8 cellular contexts compared by ENCODE assay signal in genomic region chr20:45322952-45323383, GRCh38. TPM values are rescaled to one million over a fixed set of nuclear protein-coding genes. Genes with fewer than 3 reads are reported as not detected.
DNase-seq lines count a peak whose midpoint lies in the region; ATAC-seq and FAIRE-seq lines count a peak whose summit lies in the region.

No MANE protein-coding gene starts in this region.

- DNase-seq in SK-N-DZ (ENCODE audit: low spot score) (peak; percentile 76), germinal center (ENCODE audit: low spot score) (peak; percentile 48), small intestine (peak; percentile 77)

- no peaks in the 10 kb centered on the region for H3K27me3 ChIP-seq in BLaER1
- no peaks in the 10 kb centered on the region for H3K27me3 ChIP-seq in small intestine (ENCODE audit: control insufficient read depth in 2 of 2, insufficient read depth in 2 of 2, low read length in 2 of 2)

- FAIRE-seq in small intestine (lab: Jason Lieb, UNC) = no peak

- H4K20me1 ChIP-seq in BLaER1 = no peaks in the 10 kb centered on the region

- ATAC-seq in HG03139 (IDR thresholded peaks at IDR 0.05; ENCODE audit: unreplicated experiment) (peak; percentile 56), HG02610 (IDR thresholded peaks at IDR 0.05; ENCODE audit: unreplicated experiment) (no peak), GM21360 (IDR thresholded peaks at IDR 0.05; ENCODE audit: unreplicated experiment) (no peak), HG03108 (IDR thresholded peaks at IDR 0.05; ENCODE audit: unreplicated experiment) (no peak)

- H3K4me2 ChIP-seq in BLaER1 = peak overlapping the region; percentile 94

- H3K27ac ChIP-seq in BLaER1 (no peak overlapping the region), small intestine (ENCODE audit: low read depth in 1 of 2, low read length in 1 of 2) (no peak overlapping the region)

- H3K4me1 ChIP-seq in BLaER1 (peaks cover 92% of the 10 kb centered on the region), small intestine (ENCODE audit: control insufficient read depth in 2 of 2, insufficient read depth in 1 of 2, low read depth in 1 of 2, low read length in 1 of 2) (no peaks in the 10 kb centered on the region)

- 22 to 52% (median 38%) methylated on average over 7 of the region's 7 CpGs for WGBS in small intestine, 3 donors

- H3K4me3 ChIP-seq in BLaER1 (no peak overlapping the region), small intestine (ENCODE audit: low read depth in 1 of 2, low read length in 2 of 2) (no peak overlapping the region)

- no peaks in the 10 kb centered on the region for H3K36me3 ChIP-seq in BLaER1
- H3K36me3 ChIP-seq in small intestine (ENCODE audit: control insufficient read depth in 2 of 2, insufficient read depth in 2 of 2, low read length in 2 of 2) = peaks cover 0 to 8% of the 10 kb centered on the region in 2 donors

- H3K9me3 ChIP-seq in BLaER1 = no peaks in the 10 kb centered on the region
- no peaks in the 10 kb centered on the region for H3K9me3 ChIP-seq in small intestine (ENCODE audit: control insufficient read depth, low read depth)

- no peak overlapping the region for H3K9ac ChIP-seq in BLaER1

RNA-seq across cellular contexts. Expression of gene MATN4, which starts 14.9 kb away (rescaled TPM):
- 0.10 TPM in 1 of 2 replicates, not detected in the other for polyA plus RNA-seq in SK-N-DZ (2014; cell fraction: cytosol; rRNA removed)
- not detected in 2 replicates for polyA plus RNA-seq in SK-N-DZ (2014; cell fraction: nucleus; rRNA removed)
- under 1 TPM in 1 of 3 donors, not detected in 2; 0.07 TPM for polyA plus RNA-seq in small intestine

RNA-seq across cellular contexts. Expression of gene RBPJL, which starts 16.3 kb away (rescaled TPM):
- polyA plus RNA-seq in SK-N-DZ (2014; cell fraction: cytosol; rRNA removed) = not detected in 2 replicates
- polyA plus RNA-seq in SK-N-DZ (2014; cell fraction: nucleus; rRNA removed) = not detected in 2 replicates
- polyA plus RNA-seq in small intestine = 1 to 10 TPM in 1 of 3 donors, under 1 TPM in 1, not detected in 1; 0.04 to 1.4 TPM

RNA-seq across cellular contexts. Expression of gene SDC4, which starts 25.3 kb away (rescaled TPM):
- 1.7 and 2.4 TPM in 2 replicates for polyA plus RNA-seq in SK-N-DZ (2014; cell fraction: cytosol; rRNA removed)
- 0.69 and 0.95 TPM in 2 replicates for polyA plus RNA-seq in SK-N-DZ (2014; cell fraction: nucleus; rRNA removed)
- polyA plus RNA-seq in small intestine = 10 to 100 TPM; 14.3 to 31.5 (median 15.4) TPM

RNA-seq across cellular contexts. Expression of gene SYS1, which starts 40.0 kb away (rescaled TPM):
- polyA plus RNA-seq in SK-N-DZ (2014; cell fraction: cytosol; rRNA removed) = 16.3 and 41.5 TPM in 2 replicates
- 7.9 and 12.1 TPM in 2 replicates for polyA plus RNA-seq in SK-N-DZ (2014; cell fraction: nucleus; rRNA removed)
- 10 to 100 TPM; 13.6 to 31.4 (median 22.4) TPM for polyA plus RNA-seq in small intestine

RNA-seq across cellular contexts. Expression of gene TP53TG5, which starts 55.2 kb away (rescaled TPM):
- polyA plus RNA-seq in SK-N-DZ (2014; cell fraction: cytosol; rRNA removed) = not detected in 2 replicates
- not detected in 2 replicates for polyA plus RNA-seq in SK-N-DZ (2014; cell fraction: nucleus; rRNA removed)
- under 1 TPM in 1 of 3 donors, not detected in 2; 0.19 TPM for polyA plus RNA-seq in small intestine
